Comparison of ENCODE assay signal across 1 cellular context in genomic region chr22:23837911-23838685, GRCh38.
TF ChIP-seq lines count a peak whose summit lies in the region.

No MANE protein-coding gene starts in this region.

TF ChIP-seq in endothelial cell of umbilical vein, 7 proteins besides CTCF, POLR2A, EP300 and RAD21 (continued from another document):
- TF ChIP-seq FOS (IDR thresholded peaks at IDR 0.05; ENCODE audit: borderline replicate concordance, insufficient read depth, low read length) = no peak
